ENCODE assay signal across 1 cellular context in genomic region chr11:118412921-118413320, GRCh38.
TF ChIP-seq lines count a peak whose summit lies in the region.

No MANE protein-coding gene starts in this region.

TF ChIP-seq in GM12878, 131 proteins besides CTCF, POLR2A, EP300 and RAD21:
- TF ChIP-seq CBFB (IDR thresholded peaks at IDR 0.05; ENCODE audit: low read depth): no peak
- peak; percentile 8; the same call in 1 of the 2 replicates for TF ChIP-seq SPI1 (IDR thresholded peaks at IDR 0.05; ENCODE audit: borderline replicate concordance, insufficient read depth, low read depth, low read length)
- TF ChIP-seq GATAD2B (conservative IDR thresholded peaks at IDR 0.05; ENCODE audit: low read depth): no peak
